8 cellular contexts compared by ENCODE assay signal in genomic region chr11:125593113-125593761, GRCh38. TPM values are rescaled to one million over a fixed set of nuclear protein-coding genes. Genes with fewer than 3 reads are reported as not detected.
DNase-seq lines count a peak whose midpoint lies in the region; ATAC-seq, FAIRE-seq and TF ChIP-seq lines count a peak whose summit lies in the region.

No MANE protein-coding gene starts in this region.

- no peaks in the 10 kb centered on the region for H3K9me3 Mint-ChIP-seq in activated CD8-positive, alpha-beta memory T cell treated with anti-CD3 and anti-CD28 coated beads, Interleukin-2, amount 10 ng/mL, durations not matched to agents 7 days and 5 days (ENCODE audit: low read depth)
- H3K9me3 Mint-ChIP-seq in astrocyte (ENCODE audit: unreplicated experiment) = peaks cover 3% of the 10 kb centered on the region

- peaks cover 42% of the 10 kb centered on the region for H3K4me1 Mint-ChIP-seq in activated CD8-positive, alpha-beta memory T cell treated with anti-CD3 and anti-CD28 coated beads, Interleukin-2, amount 10 ng/mL, durations not matched to agents 7 days and 5 days
- peaks cover 27% of the 10 kb centered on the region for H3K4me1 Mint-ChIP-seq in astrocyte (ENCODE audit: low read depth, unreplicated experiment)

- H3K27me3 Mint-ChIP-seq in activated CD8-positive, alpha-beta memory T cell treated with anti-CD3 and anti-CD28 coated beads, Interleukin-2, amount 10 ng/mL, durations not matched to agents 7 days and 5 days = no peaks in the 10 kb centered on the region
- H3K27me3 Mint-ChIP-seq in astrocyte (ENCODE audit: low read depth, unreplicated experiment) = no peaks in the 10 kb centered on the region

- H3K27ac ChIP-seq in astrocyte (ENCODE audit: low read depth, low read length) = peak overlapping the region; percentile 94

- H3K4me1 ChIP-seq in astrocyte (ENCODE audit: insufficient read depth, low read length) = peaks cover 4% of the 10 kb centered on the region

- peak overlapping the region; percentile 98 for H3K9ac ChIP-seq in astrocyte (ENCODE audit: low read length)

- H4K20me1 ChIP-seq in astrocyte (ENCODE audit: insufficient read depth, low read length) = peaks cover 22% of the 10 kb centered on the region

- ATAC-seq in activated CD8-positive, alpha-beta memory T cell treated with anti-CD3 and anti-CD28 coated beads, Interleukin-2, amount 10 ng/mL, durations not matched to agents 7 days and 5 days = peak; percentile 7
- no peak for ATAC-seq in HG03280 (IDR thresholded peaks at IDR 0.05; ENCODE audit: unreplicated experiment)

- no peak for FAIRE-seq in astrocyte (lab: Jason Lieb, UNC)

- H3K4me3 ChIP-seq in astrocyte (ENCODE audit: insufficient read depth, low read depth, low read length) = peak overlapping the region; percentile 96
- H3K4me3 ChIP-seq in iPS-18c (ENCODE audit: insufficient read depth, low read depth, low read length) = peak overlapping the region; percentile 85

- peaks cover 18% of the 10 kb centered on the region for H3K36me3 Mint-ChIP-seq in activated CD8-positive, alpha-beta memory T cell treated with anti-CD3 and anti-CD28 coated beads, Interleukin-2, amount 10 ng/mL, durations not matched to agents 7 days and 5 days
- H3K36me3 Mint-ChIP-seq in astrocyte (ENCODE audit: low read depth, unreplicated experiment) = no peaks in the 10 kb centered on the region

- no peaks in the 10 kb centered on the region for H3K27me3 ChIP-seq in astrocyte (ENCODE audit: insufficient read depth, low read length)

- H3K36me3 ChIP-seq in astrocyte (ENCODE audit: insufficient read depth, low read length) = peaks cover 8% of the 10 kb centered on the region

- H3K79me2 ChIP-seq in astrocyte (ENCODE audit: insufficient read depth, low read length) = peaks cover 60% of the 10 kb centered on the region

- peak overlapping the region; percentile 89 for H3K4me3 Mint-ChIP-seq in activated CD8-positive, alpha-beta memory T cell treated with anti-CD3 and anti-CD28 coated beads, Interleukin-2, amount 10 ng/mL, durations not matched to agents 7 days and 5 days
- peak overlapping the region; percentile 100 for H3K4me3 Mint-ChIP-seq in astrocyte (ENCODE audit: unreplicated experiment)

- H3K4me2 ChIP-seq in astrocyte (ENCODE audit: low read length) = peak overlapping the region; percentile 86

- CTCF ChIA-PET in activated CD8-positive, alpha-beta memory T cell treated with anti-CD3 and anti-CD28 coated beads, Interleukin-2, amount 10 ng/mL, durations not matched to agents 7 days and 5 days (lab: Charles Lee) = interaction anchor here (0.6 to 3.2 kb wide), 6 partner anchors 11 to 238 kb away, joined by 3 to 15 read pairs (median 4); partner anchors contain the start of genes CHEK1 and EI24

- H2AFZ ChIP-seq in astrocyte (ENCODE audit: low read depth, low read length) = peak overlapping the region; percentile 72

- TF ChIP-seq CTCF in astrocyte (IDR thresholded peaks at IDR 0.05; ENCODE audit: insufficient read depth, low read depth, low read length) = no peak

- no peak for DNase-seq in activated CD8-positive, alpha-beta memory T cell treated with anti-CD3 and anti-CD28 coated beads, Interleukin-2, amount 10 ng/mL, durations not matched to agents 7 days and 5 days
- no peak for DNase-seq in activated CD8-positive, alpha-beta memory T cell treated with anti-CD3 and anti-CD28 coated beads, Interleukin-2, amount 50 U/mL, for 4 hours
- DNase-seq in NCI-H1092 (lab: John Stamatoyannopoulos, UW) (peak; percentile 55), astrocyte (ENCODE audit: low read depth) (peak; percentile 37)
- DNase-seq in stimulated activated CD8-positive, alpha-beta memory T cell treated with anti-CD3 and anti-CD28 coated beads, Interleukin-7, amount 100 ng/mL, for 24 hours (ENCODE audit: low read depth) = peak; percentile 10
- no peak for DNase-seq in activated CD4-positive, CD25-positive, alpha-beta regulatory T cell (lab: John Stamatoyannopoulos, UW)

- H3K27ac Mint-ChIP-seq in activated CD8-positive, alpha-beta memory T cell treated with anti-CD3 and anti-CD28 coated beads, Interleukin-2, amount 10 ng/mL, durations not matched to agents 7 days and 5 days = peak overlapping the region; percentile 95
- H3K27ac Mint-ChIP-seq in astrocyte (ENCODE audit: unreplicated experiment) = peak overlapping the region; percentile 99

- H3K9me3 ChIP-seq in astrocyte (ENCODE audit: insufficient read depth, low read depth, low read length) (no peaks in the 10 kb centered on the region), iPS-18c (ENCODE audit: control insufficient read depth, insufficient read depth, low read length) (no peaks in the 10 kb centered on the region)

RNA-seq across cellular contexts. Expression of gene STT3A, which starts 0.6 kb away (rescaled TPM):
- 100 to 1,000 TPM in 1 of 2 experiments, 10 to 100 TPM in 1; 82.9 to 128 TPM for total RNA-seq in activated CD8-positive, alpha-beta memory T cell treated with anti-CD3 and anti-CD28 coated beads, Interleukin-2, amount 10 ng/mL, durations not matched to agents 7 days and 5 days
- total RNA-seq in astrocyte = 232 and 258 TPM in 2 replicates

RNA-seq across cellular contexts. Expression of gene EI24, which starts 24.0 kb away (rescaled TPM):
- 10 to 100 TPM; 29.0 to 44.1 TPM for total RNA-seq in activated CD8-positive, alpha-beta memory T cell treated with anti-CD3 and anti-CD28 coated beads, Interleukin-2, amount 10 ng/mL, durations not matched to agents 7 days and 5 days
- 118 and 129 TPM in 2 replicates for total RNA-seq in astrocyte

RNA-seq across cellular contexts. Expression of gene CHEK1, which starts 31.7 kb away (rescaled TPM):
- total RNA-seq in activated CD8-positive, alpha-beta memory T cell treated with anti-CD3 and anti-CD28 coated beads, Interleukin-2, amount 10 ng/mL, durations not matched to agents 7 days and 5 days = 100 to 1,000 TPM; 106 to 133 TPM
- total RNA-seq in astrocyte = 23.0 and 30.3 TPM in 2 replicates

Comparison
In these comparisons a context has a peak if more than half of its experiments do, and no peak if none do; other contexts are left out.
1. DNase-seq: peak in NCI-H1092 (single experiment), astrocyte (single experiment) and stimulated activated CD8-positive, alpha-beta memory T cell treated with anti-CD3 and anti-CD28 coated beads, Interleukin-7, amount 100 ng/mL, for 24 hours (single experiment); none in activated CD8-positive, alpha-beta memory T cell treated with anti-CD3 and anti-CD28 coated beads, Interleukin-2, amount 10 ng/mL, durations not matched to agents 7 days and 5 days (single experiment), activated CD8-positive, alpha-beta memory T cell treated with anti-CD3 and anti-CD28 coated beads, Interleukin-2, amount 50 U/mL, for 4 hours (single experiment) and activated CD4-positive, CD25-positive, alpha-beta regulatory T cell (0 of 4).